Comparison of ENCODE assay signal across 8 cellular contexts in genomic region chr4:165378398-165378762, GRCh38. TPM values are rescaled to one million over a fixed set of nuclear protein-coding genes. Genes with fewer than 3 reads are reported as not detected.
DNase-seq lines count a peak whose midpoint lies in the region; ATAC-seq and TF ChIP-seq lines count a peak whose summit lies in the region.

No MANE protein-coding gene starts in this region.

- DNase-seq in heart right ventricle: no peak
- DNase-seq in cardiac septum (ENCODE audit: low spot score): no peak
- DNase-seq in chondrocyte (ENCODE audit: low spot score): no peak
- DNase-seq in uterus: no peak
- DNase-seq in head of caudate nucleus: no peak
- DNase-seq in erythroblast (lab: John Stamatoyannopoulos, UW): no peak
- DNase-seq in NCI-H1105 (lab: John Stamatoyannopoulos, UW): no peak

- peak overlapping the region; percentile 42 for H3K9ac ChIP-seq in muscle layer of colon (ENCODE audit: low read length)

- H3K36me3 Mint-ChIP-seq in chondrocyte (ENCODE audit: low read depth): no peaks in the 10 kb centered on the region

- no peak for TF ChIP-seq CTCF in heart right ventricle (IDR thresholded peaks at IDR 0.05)
- no peak for TF ChIP-seq CTCF in chondrocyte (IDR thresholded peaks at IDR 0.05)
- no peak for TF ChIP-seq CTCF in uterus (IDR thresholded peaks at IDR 0.05)

- 53 to 70% methylated on average over 1 of the region's 1 CpG for WGBS in heart right ventricle, 2 donors

- no peaks in the 10 kb centered on the region for H3K27me3 Mint-ChIP-seq in chondrocyte (ENCODE audit: low read depth)

- H3K4me1 Mint-ChIP-seq in chondrocyte (ENCODE audit: low read depth): peaks cover 45% of the 10 kb centered on the region

- no peaks in the 10 kb centered on the region for H3K36me3 ChIP-seq in heart right ventricle
- no peaks in the 10 kb centered on the region for H3K36me3 ChIP-seq in muscle layer of colon (ENCODE audit: insufficient read depth, low read length)
- H3K36me3 ChIP-seq in uterus: no peaks in the 10 kb centered on the region

- no peak for TF ChIP-seq POLR2A in uterus (IDR thresholded peaks at IDR 0.05)
- no peak for TF ChIP-seq POLR2A in erythroblast (IDR thresholded peaks at IDR 0.05; ENCODE audit: low read length)

- ATAC-seq in heart right ventricle: no peak

- H3K4me3 ChIP-seq in heart right ventricle (peak overlapping the region; percentile 12 to 63 (median 56)), muscle layer of colon (ENCODE audit: low read depth in 1 of 2, low read length in 2 of 2) (peak overlapping the region; percentile 50 to 72), uterus (peak overlapping the region; percentile 38 to 44)

- H3K27ac Mint-ChIP-seq in chondrocyte (ENCODE audit: unreplicated experiment): peak overlapping the region; percentile 90

- H3K27me3 ChIP-seq in heart right ventricle (peaks cover 0 to 74% (median 23%) of the 10 kb centered on the region in 7 donors), muscle layer of colon (ENCODE audit: control insufficient read depth in 1 of 2, insufficient read depth in 2 of 2, low read length in 2 of 2) (no peaks in the 10 kb centered on the region), uterus (no peaks in the 10 kb centered on the region)

- intact Hi-C loops in heart right ventricle (cut with DNase I) (loop anchor here in 1 of 10 donors (5.0 kb wide), 1 partner anchor 84 kb away; no protein-coding TSS in a partner anchor), cardiac septum (cut with DNase I) (no loop called here), uterus (cut with DNase I; ENCODE audit: low total_unique reads) (no loop called here), head of caudate nucleus (cut with DNase I) (no loop called here)

- H3K4me1 ChIP-seq in heart right ventricle (peaks cover 0 to 12% (median under 1%) of the 10 kb centered on the region in 9 donors), muscle layer of colon (ENCODE audit: insufficient read depth, low read length) (peaks cover 9% of the 10 kb centered on the region), uterus (no peaks in the 10 kb centered on the region)

- H3K4me3 Mint-ChIP-seq in chondrocyte (ENCODE audit: unreplicated experiment): peak overlapping the region; percentile 85

- peaks cover 0 to 17% (median 3%) of the 10 kb centered on the region in 11 donors for H3K9me3 ChIP-seq in heart right ventricle
- no peaks in the 10 kb centered on the region for H3K9me3 ChIP-seq in muscle layer of colon (ENCODE audit: low read length)
- H3K9me3 ChIP-seq in uterus: peaks cover 0 to 5% of the 10 kb centered on the region in 2 donors

- H3K9me3 Mint-ChIP-seq in chondrocyte (ENCODE audit: low read depth): no peaks in the 10 kb centered on the region

- H3K27ac ChIP-seq in heart right ventricle (peak overlapping the region in 9 of 10 donors; percentile 4 to 74 (median 64)), muscle layer of colon (ENCODE audit: low read depth, low read length) (peak overlapping the region; percentile 27), uterus (peak overlapping the region; percentile 74 to 75)

RNA-seq across cellular contexts. Expression of gene CPE, which starts 0.4 kb away (rescaled TPM):
- total RNA-seq in heart right ventricle (10 to 100 TPM; 16.9 to 57.6 (median 28.1) TPM), cardiac septum (43.5 TPM), chondrocyte (269 to 284 TPM (median 275 TPM) in 3 replicates), uterus (100 to 1,000 TPM in 3 of 4 donors, 10 to 100 TPM in 1; 85.0 to 395 (median 129) TPM)
- 10 to 100 TPM; 20.4 to 25.7 TPM for polyA plus RNA-seq in heart right ventricle

RNA-seq across cellular contexts. Expression of gene MSMO1, which starts 50.9 kb away (rescaled TPM):
- total RNA-seq in heart right ventricle: 10 to 100 TPM in 2 of 10 donors, 1 to 10 TPM in 8; 5.9 to 11.9 (median 9.0) TPM
- 10 to 100 TPM in 1 of 2 donors, 1 to 10 TPM in 1; 3.7 to 15.1 TPM for polyA plus RNA-seq in heart right ventricle
- 19.8 TPM for total RNA-seq in cardiac septum
- total RNA-seq in chondrocyte: 82.8 to 83.3 TPM (median 83.3 TPM) in 3 replicates
- 10 to 100 TPM in 3 of 4 donors, 1 to 10 TPM in 1; 8.7 to 87.8 (median 18.9) TPM for total RNA-seq in uterus
